ENCODE assay signal across 8 cellular contexts in genomic region chr10:104336829-104337526, GRCh38. TPM values are rescaled to one million over a fixed set of nuclear protein-coding genes. Genes with fewer than 3 reads are reported as not detected.
A peak's percentile ranks its signal among the peaks of the same experiment; 100 is the strongest.
DNase-seq lines count a peak whose midpoint lies in the region; ATAC-seq lines count a peak whose summit lies in the region.

No MANE protein-coding gene starts in this region.

- DNase-seq in NCI-H82 (lab: John Stamatoyannopoulos, UW): peak; percentile 35
- no peak for DNase-seq in NCI-H82 treated with DMSO at 0.1 percent for 48 hours (lab: John Stamatoyannopoulos, UW; ENCODE audit: unreplicated experiment)
- DNase-seq in activated CD8-positive, alpha-beta T cell treated with anti-CD3 and anti-CD28 coated beads, Interleukin-2, amount 10 ng/mL, durations not matched to agents 7 days and 5 days: no peak
- DNase-seq in SHP77 (lab: John Stamatoyannopoulos, UW): no peak
- DNase-seq in OCI-M2 (lab: John Stamatoyannopoulos, UW; ENCODE audit: unreplicated experiment): no peak

- H3K27me3 Mint-ChIP-seq in activated CD8-positive, alpha-beta T cell treated with anti-CD3 and anti-CD28 coated beads, Interleukin-2, amount 10 ng/mL, durations not matched to agents 7 days and 5 days (ENCODE audit: low read depth): peaks cover 7% of the 10 kb centered on the region
- H3K27me3 Mint-ChIP-seq in stimulated activated memory B cell treated with anti-CD40 and anti-IgM and Interleukin-4, amounts not matched to agents 10 μg/mL and 1 μg/mL and 100 μg/mL, for 72 hours: no peaks in the 10 kb centered on the region

- H3K4me3 Mint-ChIP-seq in activated CD8-positive, alpha-beta T cell treated with anti-CD3 and anti-CD28 coated beads, Interleukin-2, amount 10 ng/mL, durations not matched to agents 7 days and 5 days: peak overlapping the region; percentile 94
- H3K4me3 Mint-ChIP-seq in stimulated activated memory B cell treated with anti-CD40 and anti-IgM and Interleukin-4, amounts not matched to agents 10 μg/mL and 1 μg/mL and 100 μg/mL, for 72 hours: peak overlapping the region; percentile 93

- peak overlapping the region; percentile 72 for H3K4me3 ChIP-seq in iPS-11a (ENCODE audit: low read depth, low read length)

- POLR2A ChIA-PET in activated CD8-positive, alpha-beta T cell treated with anti-CD3 and anti-CD28 coated beads, Interleukin-2, amount 10 ng/mL, durations not matched to agents 7 days and 5 days (lab: Charles Lee): interaction anchor here (0.7 to 4.4 kb wide), 8 partner anchors 8 to 70 kb away, joined by 3 to 50 read pairs (median 12); partner anchors contain the start of gene CFAP58

- H3K36me3 Mint-ChIP-seq in activated CD8-positive, alpha-beta T cell treated with anti-CD3 and anti-CD28 coated beads, Interleukin-2, amount 10 ng/mL, durations not matched to agents 7 days and 5 days (ENCODE audit: low read depth): peaks cover 24% of the 10 kb centered on the region
- H3K36me3 Mint-ChIP-seq in stimulated activated memory B cell treated with anti-CD40 and anti-IgM and Interleukin-4, amounts not matched to agents 10 μg/mL and 1 μg/mL and 100 μg/mL, for 72 hours: no peaks in the 10 kb centered on the region

- CTCF ChIA-PET in activated CD8-positive, alpha-beta T cell treated with anti-CD3 and anti-CD28 coated beads, Interleukin-2, amount 10 ng/mL, durations not matched to agents 7 days and 5 days (lab: Charles Lee): interaction anchor here (0.6 to 5.2 kb wide), 17 partner anchors 7 to 68 kb away, joined by 3 to 45 read pairs (median 5); partner anchors contain the start of gene GSTO2

- no peaks in the 10 kb centered on the region for H3K9me3 Mint-ChIP-seq in activated CD8-positive, alpha-beta T cell treated with anti-CD3 and anti-CD28 coated beads, Interleukin-2, amount 10 ng/mL, durations not matched to agents 7 days and 5 days (ENCODE audit: insufficient read depth)
- no peaks in the 10 kb centered on the region for H3K9me3 Mint-ChIP-seq in stimulated activated memory B cell treated with anti-CD40 and anti-IgM and Interleukin-4, amounts not matched to agents 10 μg/mL and 1 μg/mL and 100 μg/mL, for 72 hours

- peak overlapping the region; percentile 100 for H3K27ac Mint-ChIP-seq in activated CD8-positive, alpha-beta T cell treated with anti-CD3 and anti-CD28 coated beads, Interleukin-2, amount 10 ng/mL, durations not matched to agents 7 days and 5 days
- peak overlapping the region; percentile 96 for H3K27ac Mint-ChIP-seq in stimulated activated memory B cell treated with anti-CD40 and anti-IgM and Interleukin-4, amounts not matched to agents 10 μg/mL and 1 μg/mL and 100 μg/mL, for 72 hours

- peaks cover 59% of the 10 kb centered on the region for H3K4me1 Mint-ChIP-seq in activated CD8-positive, alpha-beta T cell treated with anti-CD3 and anti-CD28 coated beads, Interleukin-2, amount 10 ng/mL, durations not matched to agents 7 days and 5 days (ENCODE audit: low read depth)
- H3K4me1 Mint-ChIP-seq in stimulated activated memory B cell treated with anti-CD40 and anti-IgM and Interleukin-4, amounts not matched to agents 10 μg/mL and 1 μg/mL and 100 μg/mL, for 72 hours: peaks cover 49% of the 10 kb centered on the region

- peak; percentile 11 for ATAC-seq in HG03064 (IDR thresholded peaks at IDR 0.05; ENCODE audit: low read depth, unreplicated experiment)
- ATAC-seq in activated CD8-positive, alpha-beta T cell treated with anti-CD3 and anti-CD28 coated beads, Interleukin-2, amount 10 ng/mL, durations not matched to agents 7 days and 5 days: no peak
- peak; percentile 55 for ATAC-seq in stimulated activated memory B cell treated with anti-CD40 and anti-IgM and Interleukin-4, amounts not matched to agents 10 μg/mL and 1 μg/mL and 100 μg/mL, for 72 hours

RNA-seq across cellular contexts. Expression of gene ITPRIP, which starts 1.3 kb away (rescaled TPM):
- total RNA-seq in activated CD8-positive, alpha-beta T cell treated with anti-CD3 and anti-CD28 coated beads, Interleukin-2, amount 10 ng/mL, durations not matched to agents 7 days and 5 days: 10 to 100 TPM; 26.6 to 27.1 TPM

RNA-seq across cellular contexts. Expression of gene CFAP58, which starts 16.7 kb away (rescaled TPM):
- total RNA-seq in activated CD8-positive, alpha-beta T cell treated with anti-CD3 and anti-CD28 coated beads, Interleukin-2, amount 10 ng/mL, durations not matched to agents 7 days and 5 days: under 1 TPM; 0.24 to 0.47 TPM
